8 cellular contexts compared by ENCODE assay signal in the genomic region with DNA sequence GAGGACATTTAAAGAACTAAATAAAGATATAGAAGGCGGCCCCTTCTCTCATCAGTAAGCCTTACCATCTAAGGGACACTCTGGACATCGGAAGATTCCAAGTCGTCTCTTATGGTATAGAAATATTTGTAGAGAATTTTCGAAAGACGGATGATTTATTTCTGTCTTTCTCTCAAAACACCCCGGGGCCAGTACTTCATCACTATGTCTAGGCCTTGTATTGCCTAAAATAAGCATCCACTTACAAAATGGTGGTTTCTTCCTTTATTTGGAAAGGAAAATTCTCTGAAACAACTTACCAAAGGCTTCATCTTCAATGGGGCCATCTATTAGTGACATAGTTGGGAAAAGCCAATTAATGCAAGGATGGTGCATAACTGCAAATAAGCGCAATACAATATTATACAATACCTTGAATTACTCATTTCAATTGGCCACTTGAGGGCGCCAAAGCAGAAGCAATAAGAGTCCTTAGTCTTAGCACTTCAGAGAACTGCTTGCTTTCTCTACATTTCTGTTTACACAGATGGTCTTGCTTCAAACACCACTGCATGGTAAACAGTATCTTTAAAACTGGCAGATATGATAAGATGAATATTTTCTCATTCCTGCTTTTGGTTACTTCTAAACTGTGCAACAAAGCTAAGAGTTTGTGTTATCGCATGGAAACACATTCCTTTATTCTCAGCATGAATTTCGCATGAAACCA.
DNase-seq lines count a peak whose midpoint lies in the region; ATAC-seq and TF ChIP-seq lines count a peak whose summit lies in the region.

No MANE protein-coding gene starts in this region.

- H3K79me1 ChIP-seq in mesenchymal stem cell (replicated peaks; ENCODE audit: low read length, poor library complexity, severe bottlenecking) = no peaks in the 10 kb centered on the region

- DNase-seq in NCI-H510A treated with DMSO at 0.1 percent for 48 hours (lab: John Stamatoyannopoulos, UW) (peak; percentile 77), ecto neural progenitor cell (ENCODE audit: low spot score) (peak; percentile 55), mesenchymal stem cell (peak; percentile 71)
- peak; percentile 53 to 55 for DNase-seq in activated CD4-positive, alpha-beta T cell treated with anti-CD3 and anti-CD28 coated beads, Interleukin-2, amount 50 U/mL, for 4 hours
- DNase-seq in stimulated activated CD8-positive, alpha-beta memory T cell treated with anti-CD3 and anti-CD28 coated beads, Interleukin-4, amount 100 ng/mL, for 24 hours (ENCODE audit: low read depth) = peak; percentile 30

- H3K4me1 ChIP-seq in mesenchymal stem cell (ENCODE audit: control insufficient read depth, insufficient read depth, low read depth, low read length) = no peaks in the 10 kb centered on the region

- H3K9ac ChIP-seq in mesenchymal stem cell (ENCODE audit: low read length) = no peak overlapping the region

- no peak overlapping the region for H3K18ac ChIP-seq in mesenchymal stem cell (ENCODE audit: low read depth in 1 of 2, low read length in 2 of 2)

- no peak overlapping the region for H2BK15ac ChIP-seq in mesenchymal stem cell (ENCODE audit: low read depth, poor library complexity, severe bottlenecking)

- no peak overlapping the region for H3K14ac ChIP-seq in mesenchymal stem cell (ENCODE audit: low read length in 2 of 2)

- no peaks in the 10 kb centered on the region for H3K27me3 ChIP-seq in mesenchymal stem cell (ENCODE audit: control insufficient read depth in 1 of 2, insufficient read depth in 1 of 2, low read length in 2 of 2)

- no peak overlapping the region for H2BK120ac ChIP-seq in mesenchymal stem cell (ENCODE audit: low read depth, low read length)

- no peak overlapping the region for H2AK5ac ChIP-seq in mesenchymal stem cell (ENCODE audit: low read length, severe bottlenecking)

- TF ChIP-seq CTCF in C4-2B (conservative IDR thresholded peaks at IDR 0.05) = peak; percentile 76

- H4K91ac ChIP-seq in mesenchymal stem cell (ENCODE audit: low read length) = no peak overlapping the region

- peak; percentile 74 for ATAC-seq in GM19025 (IDR thresholded peaks at IDR 0.05; ENCODE audit: low read depth, unreplicated experiment)
- peak; percentile 88 for ATAC-seq in HG03196 (IDR thresholded peaks at IDR 0.05; ENCODE audit: unreplicated experiment)

- H2BK5ac ChIP-seq in mesenchymal stem cell (ENCODE audit: low read depth, low read length, poor library complexity, severe bottlenecking) = no peak overlapping the region

- 70% methylated on average over 4 of the region's 10 CpGs for WGBS in mesenchymal stem cell

- no peak overlapping the region for H3K4ac ChIP-seq in mesenchymal stem cell (ENCODE audit: low read depth in 1 of 2, low read length in 2 of 2)

- no peak overlapping the region for H2BK12ac ChIP-seq in mesenchymal stem cell (ENCODE audit: low read length in 2 of 2)

- no peak overlapping the region for H3K4me2 ChIP-seq in mesenchymal stem cell (ENCODE audit: low read length, poor library complexity, severe bottlenecking)

- H3K36me3 ChIP-seq in mesenchymal stem cell (ENCODE audit: control insufficient read depth in 1 of 2, insufficient read depth in 2 of 2, low read depth in 1 of 2, low read length in 2 of 2) = no peaks in the 10 kb centered on the region

- no peak overlapping the region for H3K4me3 ChIP-seq in mesenchymal stem cell (ENCODE audit: insufficient read depth in 1 of 2, low read depth in 1 of 2, low read length in 2 of 2)

- H2AFZ ChIP-seq in mesenchymal stem cell (ENCODE audit: low read depth, low read length) = no peak overlapping the region

- H4K8ac ChIP-seq in mesenchymal stem cell (ENCODE audit: low read length) = no peak overlapping the region

- no peak overlapping the region for H3K23ac ChIP-seq in mesenchymal stem cell (ENCODE audit: low read length in 2 of 2)

- H3K27ac ChIP-seq in C4-2B = no peak overlapping the region
- no peak overlapping the region for H3K27ac ChIP-seq in mesenchymal stem cell (ENCODE audit: low read length, poor library complexity, severe bottlenecking)

- no peaks in the 10 kb centered on the region for H3K9me3 ChIP-seq in mesenchymal stem cell (ENCODE audit: control insufficient read depth, low read length)
